23 cellular contexts compared by ENCODE assay signal in genomic region chr7:17863815-17864159, GRCh38.
"Had no signal": no experiment of that assay in that cellular context is flagged by ENCODE, and none has a peak within 500 bp of the region (broad histone marks: within the 10 kb centered on the region; RNA-seq: fewer than 3 reads in every experiment).

No MANE protein-coding gene starts in this region.

- ATAC-seq: Panc1, T-cell had no signal

- H3K27ac ChIP-seq: HL-60, RWPE1 had no signal

- H3K4me2 ChIP-seq: SK-N-SH had no signal

- H3K27ac Mint-ChIP-seq: T-cell had no signal

- H3K9ac ChIP-seq: SK-N-SH had no signal

- H3K4me3 Mint-ChIP-seq: T-cell had no signal

- H3K27me3 Mint-ChIP-seq: T-cell had no signal

- H3K9me2 ChIP-seq: SK-N-SH had no signal

- FAIRE-seq: HTR-8/SVneo had no signal

- DNase-seq: Karpas-422, KG1, MM.1S, NCI-H1092 treated with DMSO at 0.1 percent for 48 hours, NCI-H1436, NCI-H187, NCI-H2029, NCI-H2081 treated with DMSO at 0.1 percent for 48 hours, NCI-H2171 treated with DMSO at 0.1 percent for 48 hours, NCI-H226, NCI-H446, NCI-H510A, NCI-H524 treated with DMSO at 0.1 percent for 48 hours, NCI-H69, NCI-H774, SHP77, SK-N-SH, SW 1271, T-cell had no signal
